9 cellular contexts compared by ENCODE assay signal in genomic region chr7:44750921-44751571, GRCh38. TPM values are rescaled to one million over a fixed set of nuclear protein-coding genes. Genes with fewer than 3 reads are reported as not detected.
DNase-seq lines count a peak whose midpoint lies in the region; ATAC-seq and TF ChIP-seq lines count a peak whose summit lies in the region.
"Had no signal": no experiment of that assay in that cellular context is flagged by ENCODE, and none has a peak within 500 bp of the region (broad histone marks: within the 10 kb centered on the region; RNA-seq: fewer than 3 reads in every experiment).

No MANE protein-coding gene starts in this region.

- H3K9me3 Mint-ChIP-seq in WTC11 = no peaks in the 10 kb centered on the region
- no peaks in the 10 kb centered on the region for H3K9me3 Mint-ChIP-seq in stimulated activated effector memory CD8-positive, alpha-beta T cell treated with anti-CD3 and anti-CD28 coated beads, Interleukin-12 subunit alpha, Interleukin-12 subunit beta, amount 100 ng/mL, for 72 hours

- no peak overlapping the region for H3K4me3 ChIP-seq in fibroblast of villous mesenchyme (ENCODE audit: low read depth, low read length)
- H3K4me3 ChIP-seq in vagina = no peak overlapping the region

- no peak for TF ChIP-seq CTCF in WTC11 (IDR thresholded peaks at IDR 0.05)
- TF ChIP-seq CTCF in fibroblast of villous mesenchyme (IDR thresholded peaks at IDR 0.05; ENCODE audit: insufficient read depth, low read depth, low read length) = no peak
- no peak for TF ChIP-seq CTCF in vagina (IDR thresholded peaks at IDR 0.05)

- ATAC-seq in GM19035 (IDR thresholded peaks at IDR 0.05; ENCODE audit: unreplicated experiment) (peak; percentile 41), HG03139 (IDR thresholded peaks at IDR 0.05; ENCODE audit: unreplicated experiment) (peak; percentile 45), WTC11 (no peak)
- peak; percentile 63 for ATAC-seq in stimulated activated effector memory CD8-positive, alpha-beta T cell treated with anti-CD3 and anti-CD28 coated beads, Interleukin-12 subunit alpha, Interleukin-12 subunit beta, amount 100 ng/mL, for 72 hours
- ATAC-seq: heart right ventricle had no signal

- POLR2A ChIA-PET in WTC11 (lab: Charles Lee) = no interaction called here

- CTCF ChIA-PET in WTC11 (lab: Charles Lee) = interaction anchor here (0.5 to 1.5 kb wide), 2 partner anchors 17 to 249 kb away, joined by 3 to 5 read pairs; no protein-coding TSS in a partner anchor

- peaks cover 46% of the 10 kb centered on the region for H3K4me1 Mint-ChIP-seq in WTC11
- peaks cover 51% of the 10 kb centered on the region for H3K4me1 Mint-ChIP-seq in stimulated activated effector memory CD8-positive, alpha-beta T cell treated with anti-CD3 and anti-CD28 coated beads, Interleukin-12 subunit alpha, Interleukin-12 subunit beta, amount 100 ng/mL, for 72 hours

- DNase-seq in AG20443 (ENCODE audit: low spot score) (peak; percentile 10), WTC11 (ENCODE audit: low spot score) (no peak), fibroblast of villous mesenchyme (ENCODE audit: low read depth) (peak; percentile 24), vagina (ENCODE audit: extremely low spot score in 2 of 2) (no peak), NCI-H345 (lab: John Stamatoyannopoulos, UW) (no peak)
- DNase-seq in stimulated activated effector memory CD8-positive, alpha-beta T cell treated with anti-CD3 and anti-CD28 coated beads, Interleukin-12 subunit alpha, Interleukin-12 subunit beta, amount 100 ng/mL, for 72 hours (ENCODE audit: low spot score in 2 of 2) = peak in 1 of 2 donors; percentile 68

- H3K27me3 Mint-ChIP-seq in WTC11 (ENCODE audit: low read depth) = no peaks in the 10 kb centered on the region; the same call in 1 of the 2 replicates

- no peak overlapping the region for H3K27ac ChIP-seq in vagina

- H3K4me3 Mint-ChIP-seq in WTC11 = peak overlapping the region; percentile 89
- peak overlapping the region; percentile 93 for H3K4me3 Mint-ChIP-seq in stimulated activated effector memory CD8-positive, alpha-beta T cell treated with anti-CD3 and anti-CD28 coated beads, Interleukin-12 subunit alpha, Interleukin-12 subunit beta, amount 100 ng/mL, for 72 hours

- intact Hi-C loops in vagina (cut with DNase I) = no loop called here

- no peaks in the 10 kb centered on the region for H3K36me3 ChIP-seq in vagina

- H3K27ac Mint-ChIP-seq in WTC11 = no peak overlapping the region
- peak overlapping the region; percentile 80 for H3K27ac Mint-ChIP-seq in stimulated activated effector memory CD8-positive, alpha-beta T cell treated with anti-CD3 and anti-CD28 coated beads, Interleukin-12 subunit alpha, Interleukin-12 subunit beta, amount 100 ng/mL, for 72 hours

- no peak for TF ChIP-seq POLR2A in vagina (IDR thresholded peaks at IDR 0.05)

- H3K36me3 Mint-ChIP-seq in WTC11 = peaks cover 12% of the 10 kb centered on the region
- peaks cover 43% of the 10 kb centered on the region for H3K36me3 Mint-ChIP-seq in stimulated activated effector memory CD8-positive, alpha-beta T cell treated with anti-CD3 and anti-CD28 coated beads, Interleukin-12 subunit alpha, Interleukin-12 subunit beta, amount 100 ng/mL, for 72 hours

- peaks cover 59% of the 10 kb centered on the region for H3K4me1 ChIP-seq in vagina

- H3K27me3 ChIP-seq in vagina = no peaks in the 10 kb centered on the region
- H3K27me3 ChIP-seq: heart right ventricle had no signal

- H3K9me3 ChIP-seq in vagina = no peaks in the 10 kb centered on the region
- H3K9me3 ChIP-seq: heart right ventricle had no signal

TF ChIP-seq in WTC11, 78 proteins besides CTCF, POLR2A, EP300 and RAD21:
- TF ChIP-seq NFYB (CRISPR knock-in tag; conservative IDR thresholded peaks at IDR 0.05; ENCODE audit: low read depth) (no peak), ZNF263 (CRISPR knock-in tag; IDR thresholded peaks at IDR 0.05; ENCODE audit: low read depth) (no peak), IRF2 (CRISPR knock-in tag; IDR thresholded peaks at IDR 0.05; ENCODE audit: borderline replicate concordance, low read depth) (no peak), ZNF671 (CRISPR knock-in tag; IDR thresholded peaks at IDR 0.05) (no peak), E2F5 (CRISPR knock-in tag; IDR thresholded peaks at IDR 0.05) (no peak), KAT7 (CRISPR knock-in tag; IDR thresholded peaks at IDR 0.05; ENCODE audit: borderline replicate concordance) (no peak), SMAD4 (CRISPR knock-in tag; IDR thresholded peaks at IDR 0.05) (no peak), TP53 (CRISPR knock-in tag; IDR thresholded peaks at IDR 0.05) (no peak), ESRRA (CRISPR knock-in tag; IDR thresholded peaks at IDR 0.05; ENCODE audit: borderline replicate concordance) (no peak), USF2 (CRISPR knock-in tag; IDR thresholded peaks at IDR 0.05) (no peak), E2F1 (CRISPR knock-in tag; IDR thresholded peaks at IDR 0.05) (no peak), TEAD1 (CRISPR knock-in tag; IDR thresholded peaks at IDR 0.05) (no peak), FOXJ3 (CRISPR knock-in tag; IDR thresholded peaks at IDR 0.05; ENCODE audit: borderline replicate concordance) (no peak), EMX1 (CRISPR knock-in tag; IDR thresholded peaks at IDR 0.05) (no peak), MYBL2 (CRISPR knock-in tag; IDR thresholded peaks at IDR 0.05) (no peak), PRRX2 (CRISPR knock-in tag; IDR thresholded peaks at IDR 0.05) (no peak), NR3C1 (CRISPR knock-in tag; conservative IDR thresholded peaks at IDR 0.05; ENCODE audit: low read depth) (no peak)
- TF ChIP-seq, protein P1, sequence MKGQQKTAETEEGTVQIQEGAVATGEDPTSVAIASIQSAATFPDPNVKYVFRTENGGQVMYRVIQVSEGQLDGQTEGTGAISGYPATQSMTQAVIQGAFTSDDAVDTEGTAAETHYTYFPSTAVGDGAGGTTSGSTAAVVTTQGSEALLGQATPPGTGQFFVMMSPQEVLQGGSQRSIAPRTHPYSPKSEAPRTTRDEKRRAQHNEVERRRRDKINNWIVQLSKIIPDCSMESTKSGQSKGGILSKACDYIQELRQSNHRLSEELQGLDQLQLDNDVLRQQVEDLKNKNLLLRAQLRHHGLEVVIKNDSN (CRISPR knock-in tag; IDR thresholded peaks at IDR 0.05) = no peak
- TF ChIP-seq, protein P2, sequence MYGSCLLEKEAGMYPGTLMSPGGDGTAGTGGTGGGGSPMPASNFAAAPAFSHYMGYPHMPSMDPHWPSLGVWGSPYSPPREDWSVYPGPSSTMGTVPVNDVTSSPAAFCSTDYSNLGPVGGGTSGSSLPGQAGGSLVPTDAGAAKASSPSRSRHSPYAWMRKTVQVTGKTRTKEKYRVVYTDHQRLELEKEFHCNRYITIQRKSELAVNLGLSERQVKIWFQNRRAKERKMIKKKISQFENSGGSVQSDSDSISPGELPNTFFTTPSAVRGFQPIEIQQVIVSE (CRISPR knock-in tag; IDR thresholded peaks at IDR 0.05; ENCODE audit: borderline replicate concordance) = no peak
- TF ChIP-seq, protein P3, sequence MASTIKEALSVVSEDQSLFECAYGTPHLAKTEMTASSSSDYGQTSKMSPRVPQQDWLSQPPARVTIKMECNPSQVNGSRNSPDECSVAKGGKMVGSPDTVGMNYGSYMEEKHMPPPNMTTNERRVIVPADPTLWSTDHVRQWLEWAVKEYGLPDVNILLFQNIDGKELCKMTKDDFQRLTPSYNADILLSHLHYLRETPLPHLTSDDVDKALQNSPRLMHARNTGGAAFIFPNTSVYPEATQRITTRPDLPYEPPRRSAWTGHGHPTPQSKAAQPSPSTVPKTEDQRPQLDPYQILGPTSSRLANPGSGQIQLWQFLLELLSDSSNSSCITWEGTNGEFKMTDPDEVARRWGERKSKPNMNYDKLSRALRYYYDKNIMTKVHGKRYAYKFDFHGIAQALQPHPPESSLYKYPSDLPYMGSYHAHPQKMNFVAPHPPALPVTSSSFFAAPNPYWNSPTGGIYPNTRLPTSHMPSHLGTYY (CRISPR knock-in tag; IDR thresholded peaks at IDR 0.05) = no peak

RNA-seq across cellular contexts. Expression of gene ZMIZ2, which starts 2.4 kb away (rescaled TPM):
- total RNA-seq in WTC11 (2021) (97.0 to 102 TPM (median 99.1 TPM) in 3 replicates), fibroblast of villous mesenchyme (10.8 and 12.2 TPM in 2 replicates), vagina (54.3 TPM)

RNA-seq across cellular contexts. Expression of gene PPIA, which starts 45.4 kb away (rescaled TPM):
- total RNA-seq in WTC11 (2021) (2,465 to 2,581 TPM (median 2,516 TPM) in 3 replicates), fibroblast of villous mesenchyme (2,028 and 2,422 TPM in 2 replicates), vagina (1,197 TPM)

Comparison
In these comparisons a context has a peak if more than half of its experiments do, and no peak if none do; other contexts are left out.
1. DNase-seq: peak in AG20443 (single experiment) and fibroblast of villous mesenchyme (single experiment); none in WTC11 (single experiment), vagina (0 of 2) and NCI-H345 (single experiment).